In genomic region chr16:1708768-1709180, GRCh38 we compare ENCODE assay signal across 12 cellular contexts. TPM values are rescaled to one million over a fixed set of nuclear protein-coding genes. Genes with fewer than 3 reads are reported as not detected.
DNase-seq lines count a peak whose midpoint lies in the region; ATAC-seq and TF ChIP-seq lines count a peak whose summit lies in the region.
"Had no signal": no experiment of that assay in that cellular context is flagged by ENCODE, and none has a peak within 500 bp of the region (broad histone marks: within the 10 kb centered on the region; RNA-seq: fewer than 3 reads in every experiment).

No MANE protein-coding gene starts in this region.

- ATAC-seq in Right ventricle myocardium inferior, result peak; percentile 24
- ATAC-seq in activated T-cell treated with anti-CD3 and anti-CD28 coated beads, Interleukin-2, amount 50 U/mL, for 72 hours (replicated peaks in 1 of 2), result no peak
- ATAC-seq in stimulated activated naive B cell treated with anti-CD40 and anti-IgM and Interleukin-4, amounts not matched to agents 10 μg/mL and 1 μg/mL and 100 μg/mL, for 72 hours (replicated peaks), result no peak

- H3K4me1 ChIP-seq in cardiac muscle cell (ENCODE audit: low read depth), result peaks cover 37% of the 10 kb centered on the region

- no peaks in the 10 kb centered on the region for H3K9me3 ChIP-seq in cardiac muscle cell (ENCODE audit: low read depth)
- H3K9me3 ChIP-seq: sigmoid colon, suprapubic skin had no signal

- peak overlapping the region; percentile 17 to 45 for H3K4me3 Mint-ChIP-seq in activated T-cell treated with anti-CD3 and anti-CD28 coated beads, Interleukin-2, amount 50 U/mL, for 72 hours
- no peak overlapping the region for H3K4me3 Mint-ChIP-seq in stimulated activated naive B cell treated with anti-CD40 and anti-IgM and Interleukin-4, amounts not matched to agents 10 μg/mL and 1 μg/mL and 100 μg/mL, for 72 hours
- H3K4me3 Mint-ChIP-seq: T-helper 1 cell treated with Interleukin-12 subunit alpha and Interleukin-12 subunit beta and Interleukin-4 antibody, amounts not matched to agents 30 μg/mL and 1 μg/mL, for 36 hours had no signal

- DNase-seq in Right ventricle myocardium inferior (ENCODE audit: missing footprints), result peak; percentile 76
- DNase-seq in cardiac septum (ENCODE audit: low spot score), result no peak
- DNase-seq in activated T-cell treated with anti-CD3 and anti-CD28 coated beads, Interleukin-2, amount 50 U/mL, for 72 hours, result no peak
- DNase-seq in cardiac muscle cell (ENCODE audit: low read depth in 1 of 2, low spot score in 1 of 2), result peak; percentile 69 to 70
- DNase-seq in stimulated activated naive B cell treated with anti-CD40 and anti-IgM and Interleukin-4, amounts not matched to agents 10 μg/mL and 1 μg/mL and 100 μg/mL, for 72 hours, result no peak
- no peak for DNase-seq in foreskin melanocyte
- no peak for DNase-seq in LoVo (ENCODE audit: low spot score)
- no peak for DNase-seq in hepatic stellate cell (ENCODE audit: low spot score)
- DNase-seq: NCI-H1105 treated with DMSO at 0.1 percent for 48 hours, sigmoid colon had no signal

- H3K9me3 Mint-ChIP-seq in activated T-cell treated with anti-CD3 and anti-CD28 coated beads, Interleukin-2, amount 50 U/mL, for 72 hours, result no peaks in the 10 kb centered on the region
- no peaks in the 10 kb centered on the region for H3K9me3 Mint-ChIP-seq in stimulated activated naive B cell treated with anti-CD40 and anti-IgM and Interleukin-4, amounts not matched to agents 10 μg/mL and 1 μg/mL and 100 μg/mL, for 72 hours
- H3K9me3 Mint-ChIP-seq: T-helper 1 cell treated with Interleukin-12 subunit alpha and Interleukin-12 subunit beta and Interleukin-4 antibody, amounts not matched to agents 30 μg/mL and 1 μg/mL, for 36 hours had no signal

- H3K27me3 ChIP-seq in cardiac muscle cell, result no peaks in the 10 kb centered on the region
- H3K27me3 ChIP-seq: sigmoid colon, suprapubic skin had no signal

- no peak for TF ChIP-seq CTCF in cardiac muscle cell (IDR thresholded peaks at IDR 0.05; ENCODE audit: low read depth, low read length)

- no peak overlapping the region for H3K27ac Mint-ChIP-seq in activated T-cell treated with anti-CD3 and anti-CD28 coated beads, Interleukin-2, amount 50 U/mL, for 72 hours
- H3K27ac Mint-ChIP-seq in stimulated activated naive B cell treated with anti-CD40 and anti-IgM and Interleukin-4, amounts not matched to agents 10 μg/mL and 1 μg/mL and 100 μg/mL, for 72 hours, result peak overlapping the region; percentile 25
- H3K27ac Mint-ChIP-seq: T-helper 1 cell treated with Interleukin-12 subunit alpha and Interleukin-12 subunit beta and Interleukin-4 antibody, amounts not matched to agents 30 μg/mL and 1 μg/mL, for 36 hours had no signal

- H3K36me3 Mint-ChIP-seq in activated T-cell treated with anti-CD3 and anti-CD28 coated beads, Interleukin-2, amount 50 U/mL, for 72 hours (ENCODE audit: insufficient read depth in 2 of 2), result peaks cover under 1 to 2% of the 10 kb centered on the region in 2 donors
- H3K36me3 Mint-ChIP-seq in stimulated activated naive B cell treated with anti-CD40 and anti-IgM and Interleukin-4, amounts not matched to agents 10 μg/mL and 1 μg/mL and 100 μg/mL, for 72 hours, result peaks cover 27 to 35% of the 10 kb centered on the region in 2 donors

- H3K36me3 ChIP-seq in cardiac muscle cell, result no peaks in the 10 kb centered on the region
- H3K36me3 ChIP-seq: sigmoid colon had no signal

- no peak overlapping the region for H3K4me3 ChIP-seq in cardiac muscle cell
- H3K4me3 ChIP-seq: sigmoid colon had no signal

- peaks cover 37% of the 10 kb centered on the region for H3K4me1 Mint-ChIP-seq in activated T-cell treated with anti-CD3 and anti-CD28 coated beads, Interleukin-2, amount 50 U/mL, for 72 hours (ENCODE audit: low read depth)
- H3K4me1 Mint-ChIP-seq in stimulated activated naive B cell treated with anti-CD40 and anti-IgM and Interleukin-4, amounts not matched to agents 10 μg/mL and 1 μg/mL and 100 μg/mL, for 72 hours, result peaks cover 30 to 45% of the 10 kb centered on the region in 2 donors

- H3K27me3 Mint-ChIP-seq in activated T-cell treated with anti-CD3 and anti-CD28 coated beads, Interleukin-2, amount 50 U/mL, for 72 hours (ENCODE audit: low read depth), result no peaks in the 10 kb centered on the region
- no peaks in the 10 kb centered on the region for H3K27me3 Mint-ChIP-seq in stimulated activated naive B cell treated with anti-CD40 and anti-IgM and Interleukin-4, amounts not matched to agents 10 μg/mL and 1 μg/mL and 100 μg/mL, for 72 hours

- intact Hi-C loops in Right ventricle myocardium inferior (cut with DNase I), result loop anchor here (5.0 to 10.0 kb wide), 3 partner anchors 74 to 284 kb away; partner anchors contain the start of genes NUBP2, SPSB3 and UQCC4
- intact Hi-C loops in cardiac septum (cut with DNase I), result loop anchor here (5.0 kb wide), 1 partner anchor 64 kb away; the partner anchor contains the start of genes EME2, MRPS34 and NME3

- peak overlapping the region; percentile 62 for H3K27ac ChIP-seq in cardiac muscle cell
- H3K27ac ChIP-seq: suprapubic skin had no signal

RNA-seq across cellular contexts. Expression of gene MAPK8IP3, which starts 2.8 kb away (rescaled TPM):
- total RNA-seq in Right ventricle myocardium inferior (66.4 TPM), cardiac septum (71.4 TPM), cardiac muscle cell (109 and 127 TPM in 2 replicates)
- total RNA-seq in activated T-cell treated with anti-CD3 and anti-CD28 coated beads, Interleukin-2, amount 50 U/mL, for 72 hours, result 100 to 1,000 TPM in 1 of 2 donors, 10 to 100 TPM in 1; 92.7 to 118 TPM
- polyA plus RNA-seq in cardiac muscle cell, result 57.1 and 75.2 TPM in 2 replicates

RNA-seq across cellular contexts. Expression of gene JPT2, which starts 30.7 kb away (rescaled TPM):
- total RNA-seq in Right ventricle myocardium inferior, result 41.5 TPM
- 26.2 TPM for total RNA-seq in cardiac septum
- total RNA-seq in activated T-cell treated with anti-CD3 and anti-CD28 coated beads, Interleukin-2, amount 50 U/mL, for 72 hours, result 10 to 100 TPM; 54.1 to 62.7 TPM
- 34.5 and 45.1 TPM in 2 replicates for total RNA-seq in cardiac muscle cell
- polyA plus RNA-seq in cardiac muscle cell, result 10.0 and 10.6 TPM in 2 replicates

Comparison
In these comparisons a context has a peak if more than half of its experiments do, and no peak if none do; other contexts are left out.
1. DNase-seq: peak in Right ventricle myocardium inferior (single experiment) and cardiac muscle cell (2 of 2); none in cardiac septum (single experiment), activated T-cell treated with anti-CD3 and anti-CD28 coated beads, Interleukin-2, amount 50 U/mL, for 72 hours (0 of 2), stimulated activated naive B cell treated with anti-CD40 and anti-IgM and Interleukin-4, amounts not matched to agents 10 μg/mL and 1 μg/mL and 100 μg/mL, for 72 hours (single experiment), foreskin melanocyte (single experiment), LoVo (single experiment) and hepatic stellate cell (single experiment).
2. H3K4me3 Mint-ChIP-seq: peak in activated T-cell treated with anti-CD3 and anti-CD28 coated beads, Interleukin-2, amount 50 U/mL, for 72 hours (2 of 2); none in stimulated activated naive B cell treated with anti-CD40 and anti-IgM and Interleukin-4, amounts not matched to agents 10 μg/mL and 1 μg/mL and 100 μg/mL, for 72 hours (0 of 2).